18 cellular contexts compared by ENCODE assay signal in genomic region chr5:128053291-128053954, GRCh38. TPM values are rescaled to one million over a fixed set of nuclear protein-coding genes. Genes with fewer than 3 reads are reported as not detected.
A peak's percentile ranks its signal among the peaks of the same experiment; 100 is the strongest.
DNase-seq lines count a peak whose midpoint lies in the region; ATAC-seq and TF ChIP-seq lines count a peak whose summit lies in the region.
"Had no signal": no experiment of that assay in that cellular context is flagged by ENCODE, and none has a peak within 500 bp of the region (broad histone marks: within the 10 kb centered on the region; RNA-seq: fewer than 3 reads in every experiment).

No MANE protein-coding gene starts in this region.

- no peak for TF ChIP-seq POLR2A in uterus (IDR thresholded peaks at IDR 0.05)

- intact Hi-C loops in uterus (cut with DNase I; ENCODE audit: low total_unique reads): no loop called here
- intact Hi-C loops in head of caudate nucleus (cut with DNase I): no loop called here

- in situ Hi-C loops in HAP-1 (cut with MboI; ENCODE audit: low sequenced_read_pairs): no loop called here

- H3K9ac ChIP-seq in stomach smooth muscle (ENCODE audit: low read length in 2 of 2): no peak overlapping the region

- no peak overlapping the region for H3K4me3 ChIP-seq in fibroblast of villous mesenchyme (ENCODE audit: low read depth, low read length)
- H3K4me3 ChIP-seq in stomach smooth muscle (ENCODE audit: low read length in 2 of 2): no peak overlapping the region
- no peak overlapping the region for H3K4me3 ChIP-seq in HAP-1
- H3K4me3 ChIP-seq in uterus: no peak overlapping the region
- H3K4me3 ChIP-seq: adrenal gland, PC-9 had no signal

- H3K27me3 ChIP-seq in stomach smooth muscle (ENCODE audit: control insufficient read depth in 1 of 2, insufficient read depth in 2 of 2, low read length in 2 of 2) (no peaks in the 10 kb centered on the region), HAP-1 (ENCODE audit: low read depth) (no peaks in the 10 kb centered on the region), uterus (no peaks in the 10 kb centered on the region)
- H3K27me3 ChIP-seq: adrenal gland had no signal

- H3K9me3 ChIP-seq in stomach smooth muscle (ENCODE audit: control insufficient read depth in 2 of 2, low read length in 2 of 2) (peaks cover 0 to 4% of the 10 kb centered on the region in 2 donors), HAP-1 (no peaks in the 10 kb centered on the region), uterus (no peaks in the 10 kb centered on the region)

- no peak for ATAC-seq in HG02623 (IDR thresholded peaks at IDR 0.05; ENCODE audit: unreplicated experiment)
- ATAC-seq: activated CD8-positive, alpha-beta T cell treated with anti-CD3 and anti-CD28 coated beads for 36 hours; stimulated activated naive CD8-positive, alpha-beta T cell treated with anti-CD3 and anti-CD28 coated beads, Interleukin-15, amount 100 ng/mL, for 72 hours had no signal

- H3K36me3 ChIP-seq in stomach smooth muscle (ENCODE audit: control insufficient read depth in 2 of 2, insufficient read depth in 2 of 2, low read length in 2 of 2): no peaks in the 10 kb centered on the region
- no peaks in the 10 kb centered on the region for H3K36me3 ChIP-seq in HAP-1 (replicated peaks)
- H3K36me3 ChIP-seq in uterus: no peaks in the 10 kb centered on the region
- H3K36me3 ChIP-seq: adrenal gland had no signal

- no peak for TF ChIP-seq CTCF in VCaP (conservative IDR thresholded peaks at IDR 0.05)
- TF ChIP-seq CTCF in fibroblast of villous mesenchyme (IDR thresholded peaks at IDR 0.05; ENCODE audit: insufficient read depth, low read depth, low read length): no peak
- no peak for TF ChIP-seq CTCF in uterus (IDR thresholded peaks at IDR 0.05)

- DNase-seq in GM03348 (ENCODE audit: low spot score) (peak; percentile 16), fibroblast of villous mesenchyme (ENCODE audit: low read depth) (peak; percentile 12), HAP-1 (ENCODE audit: low spot score in 2 of 2) (no peak), uterus (no peak), head of caudate nucleus (no peak)
- DNase-seq: activated CD8-positive, alpha-beta T cell treated with anti-CD3 and anti-CD28 coated beads for 36 hours; adrenal gland; DMS79; kidney glomerular epithelial cell; NCI-H2081 treated with DMSO at 0.1 percent for 48 hours; NCI-H526; posterior cingulate gyrus; stimulated activated CD4-positive, alpha-beta T cell treated with anti-CD3 and anti-CD28 coated beads, Interleukin-15, amount 100 ng/mL, for 24 hours; stimulated activated naive CD8-positive, alpha-beta T cell treated with anti-CD3 and anti-CD28 coated beads, Interleukin-15, amount 100 ng/mL, for 72 hours had no signal

- peak overlapping the region; percentile 66 for H3K27ac ChIP-seq in VCaP
- H3K27ac ChIP-seq in stomach smooth muscle (ENCODE audit: low read length): peak overlapping the region; percentile 25
- H3K27ac ChIP-seq in uterus: no peak overlapping the region
- H3K27ac ChIP-seq: adrenal gland, PC-9 had no signal

- peaks cover 3% of the 10 kb centered on the region for H3K4me1 ChIP-seq in stomach smooth muscle (ENCODE audit: control insufficient read depth, insufficient read depth, low read length)
- no peaks in the 10 kb centered on the region for H3K4me1 ChIP-seq in HAP-1
- no peaks in the 10 kb centered on the region for H3K4me1 ChIP-seq in uterus
- H3K4me1 ChIP-seq: adrenal gland had no signal

RNA-seq across cellular contexts. Expression of gene SLC12A2, which starts 30.1 kb away (rescaled TPM):
- total RNA-seq in fibroblast of villous mesenchyme: 37.1 and 39.9 TPM in 2 replicates
- total RNA-seq in uterus: 10 to 100 TPM; 21.9 to 78.6 (median 22.2) TPM

Comparison
In these comparisons a context has a peak if more than half of its experiments do, and no peak if none do; other contexts are left out.
1. DNase-seq: peak in GM03348 (single experiment) and fibroblast of villous mesenchyme (single experiment); none in HAP-1 (0 of 2), uterus (0 of 2) and head of caudate nucleus (0 of 42).
2. H3K27ac ChIP-seq: peak in VCaP (single experiment) and stomach smooth muscle (single experiment); none in uterus (0 of 2).